ENCODE assay signal across 2 cellular contexts in the genomic region with DNA sequence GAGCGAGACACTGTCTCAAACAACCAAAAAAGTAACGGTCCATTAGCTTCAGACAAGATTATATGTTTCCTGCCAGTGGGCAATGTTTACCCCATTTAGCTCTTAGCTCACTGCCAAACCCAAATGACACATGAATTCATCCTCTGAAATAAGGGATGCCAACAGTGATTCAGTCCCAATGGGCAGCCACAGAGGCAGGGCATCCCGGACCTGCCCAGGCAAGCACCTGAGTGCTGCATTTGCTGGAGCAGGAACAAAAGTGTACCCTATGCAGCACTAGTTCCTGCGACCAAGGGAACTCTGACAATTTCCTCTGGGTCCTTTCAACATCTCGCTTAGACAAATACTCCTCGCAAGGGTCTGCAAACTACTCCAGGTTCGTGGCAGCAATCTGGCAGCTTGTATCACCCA.
TF ChIP-seq lines count a peak whose summit lies in the region.

No MANE protein-coding gene starts in this region.

TF ChIP-seq in GM23338, 12 proteins besides CTCF, POLR2A, EP300 and RAD21:
- TF ChIP-seq ZNF114 (CRISPR knock-in tag; IDR thresholded peaks at IDR 0.05) = no peak
- TF ChIP-seq NANOG (IDR thresholded peaks at IDR 0.05; ENCODE audit: borderline replicate concordance) = no peak
- no peak for TF ChIP-seq POLR2AphosphoS5 (IDR thresholded peaks at IDR 0.05; ENCODE audit: low read depth)
- TF ChIP-seq EZH2 (IDR thresholded peaks at IDR 0.05; ENCODE audit: low read depth, unreplicated experiment) = no peak
- no peak for TF ChIP-seq STAT1 (IDR thresholded peaks at IDR 0.05; ENCODE audit: unreplicated experiment)
- TF ChIP-seq ZNF331 (CRISPR knock-in tag; IDR thresholded peaks at IDR 0.05; ENCODE audit: low read depth) = no peak
- TF ChIP-seq ZNF462 (CRISPR knock-in tag; IDR thresholded peaks at IDR 0.05) = no peak
- no peak for TF ChIP-seq CREB1 (CRISPR knock-in tag; IDR thresholded peaks at IDR 0.05; ENCODE audit: low read depth)
- TF ChIP-seq REST (IDR thresholded peaks at IDR 0.05; ENCODE audit: unreplicated experiment) = no peak
- TF ChIP-seq JUNB (IDR thresholded peaks at IDR 0.05; ENCODE audit: unreplicated experiment) = no peak

TF ChIP-seq in SK-N-SH, 30 proteins besides CTCF, POLR2A, EP300 and RAD21:
- TF ChIP-seq POLR2AphosphoS5 (IDR thresholded peaks at IDR 0.05; ENCODE audit: low read depth, low read length) (no peak), CHD2 (IDR thresholded peaks at IDR 0.05; ENCODE audit: low read length, partially characterized antibody) (no peak), FOSL2 (IDR thresholded peaks at IDR 0.05; ENCODE audit: borderline replicate concordance, low read depth) (no peak), SIN3A (IDR thresholded peaks at IDR 0.05; ENCODE audit: borderline replicate concordance, low read depth, low read length) (no peak), GATA2 (CRISPR knock-in tag; IDR thresholded peaks at IDR 0.05) (no peak), TEAD4 (IDR thresholded peaks at IDR 0.05; ENCODE audit: borderline replicate concordance, insufficient read depth) (no peak), FOXM1 (IDR thresholded peaks at IDR 0.05; ENCODE audit: low read depth) (no peak), ZBTB33 (IDR thresholded peaks at IDR 0.05; ENCODE audit: borderline replicate concordance, low read depth) (no peak), GABPA (IDR thresholded peaks at IDR 0.05; ENCODE audit: low read depth) (no peak)
- TF ChIP-seq, protein P1, sequence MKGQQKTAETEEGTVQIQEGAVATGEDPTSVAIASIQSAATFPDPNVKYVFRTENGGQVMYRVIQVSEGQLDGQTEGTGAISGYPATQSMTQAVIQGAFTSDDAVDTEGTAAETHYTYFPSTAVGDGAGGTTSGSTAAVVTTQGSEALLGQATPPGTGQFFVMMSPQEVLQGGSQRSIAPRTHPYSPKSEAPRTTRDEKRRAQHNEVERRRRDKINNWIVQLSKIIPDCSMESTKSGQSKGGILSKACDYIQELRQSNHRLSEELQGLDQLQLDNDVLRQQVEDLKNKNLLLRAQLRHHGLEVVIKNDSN (IDR thresholded peaks at IDR 0.05; ENCODE audit: borderline replicate concordance, low read depth) = no peak
TF ChIP-seq in SK-N-SH: peak in this region for 0.
